ENCODE assay signal across 10 cellular contexts in genomic region chr19:39320948-39321831, GRCh38. TPM values are rescaled to one million over a fixed set of nuclear protein-coding genes. Genes with fewer than 3 reads are reported as not detected.
DNase-seq lines count a peak whose midpoint lies in the region; ATAC-seq, FAIRE-seq and TF ChIP-seq lines count a peak whose summit lies in the region.
"Had no signal": no experiment of that assay in that cellular context is flagged by ENCODE, and none has a peak within 500 bp of the region (broad histone marks: within the 10 kb centered on the region; RNA-seq: fewer than 3 reads in every experiment).

No MANE protein-coding gene starts in this region.

- POLR2A ChIA-PET in A549 (lab: Yijun Ruan, JAX), result interaction anchor here (0.6 to 1.1 kb wide), 6 partner anchors 70 to 1156 kb away, joined by 3 to 5 read pairs (median 3); partner anchors contain the start of gene MED29

- H3K4me3 Mint-ChIP-seq in activated naive CD8-positive, alpha-beta T cell treated with anti-CD3 and anti-CD28 coated beads for 36 hours, result peak overlapping the region; percentile 76
- H3K4me3 Mint-ChIP-seq in naive B cell, result peak overlapping the region; percentile 78 to 92 (median 88)

- no peaks in the 10 kb centered on the region for H3K9me3 Mint-ChIP-seq in activated naive CD8-positive, alpha-beta T cell treated with anti-CD3 and anti-CD28 coated beads for 36 hours
- H3K9me3 Mint-ChIP-seq in naive B cell, result peaks cover 0 to 2% (median 0%) of the 10 kb centered on the region in 7 donors

- TF ChIP-seq POLR2A in A549 (IDR thresholded peaks at IDR 0.05; ENCODE audit: low read length), result no peak

- H3K4me2 ChIP-seq in A549, result peak overlapping the region; percentile 97

- H3K27ac Mint-ChIP-seq in activated naive CD8-positive, alpha-beta T cell treated with anti-CD3 and anti-CD28 coated beads for 36 hours, result peak overlapping the region; percentile 54
- H3K27ac Mint-ChIP-seq in naive B cell, result peak overlapping the region in 5 of 6 donors; percentile 27 to 95 (median 81)

- H3K4me3 ChIP-seq in A549, result peak overlapping the region; percentile 82

- peak; percentile 10 to 14; a peak in 4 of 6 replicates for ATAC-seq in A549
- peak; percentile 25 to 31 for ATAC-seq in naive B cell (ENCODE audit: low read depth in 2 of 2)
- no peak for ATAC-seq in GM19397 (IDR thresholded peaks at IDR 0.05; ENCODE audit: unreplicated experiment)
- no peak for ATAC-seq in GM21390 (IDR thresholded peaks at IDR 0.05; ENCODE audit: unreplicated experiment)
- no peak for ATAC-seq in HG02970 (IDR thresholded peaks at IDR 0.05; ENCODE audit: low FRiP score, unreplicated experiment)

- TF ChIP-seq EP300 in A549 (IDR thresholded peaks at IDR 0.05), result no peak

- H3K4me1 Mint-ChIP-seq in activated naive CD8-positive, alpha-beta T cell treated with anti-CD3 and anti-CD28 coated beads for 36 hours, result peaks cover 12% of the 10 kb centered on the region
- peaks cover 30 to 34% (median 31%) of the 10 kb centered on the region in 3 donors for H3K4me1 Mint-ChIP-seq in naive B cell

- H3K9me3 ChIP-seq in A549, result no peaks in the 10 kb centered on the region

- TF ChIP-seq RAD21 in A549 (conservative IDR thresholded peaks at IDR 0.05 in 1 of 2, IDR thresholded peaks at IDR 0.05 in 1 of 2), result no peak

- peaks cover 3% of the 10 kb centered on the region for H3K36me3 Mint-ChIP-seq in activated naive CD8-positive, alpha-beta T cell treated with anti-CD3 and anti-CD28 coated beads for 36 hours
- H3K36me3 Mint-ChIP-seq in naive B cell, result no peaks in the 10 kb centered on the region

- TF ChIP-seq CTCF in A549 (IDR thresholded peaks at IDR 0.05), result no peak
- TF ChIP-seq CTCF in GM20000 (IDR thresholded peaks at IDR 0.05; ENCODE audit: extremely low read depth, missing control alignments), result no peak

- no peaks in the 10 kb centered on the region for H3K27me3 Mint-ChIP-seq in activated naive CD8-positive, alpha-beta T cell treated with anti-CD3 and anti-CD28 coated beads for 36 hours
- H3K27me3 Mint-ChIP-seq in naive B cell, result no peaks in the 10 kb centered on the region

- FAIRE-seq in A549 (lab: Jason Lieb, UNC), result peak; percentile 59

- peaks cover 8% of the 10 kb centered on the region for H3K4me1 ChIP-seq in A549

- peak overlapping the region; percentile 82 to 89 for H3K27ac ChIP-seq in A549

- WGBS in A549 (ENCODE audit: missing lambda C conversion rate), result 31% methylated on average over 6 of the region's 35 CpGs

- DNase-seq in A549 (ENCODE audit: low read depth in 1 of 2, low spot score in 1 of 2) (no peak), GM20000 (ENCODE audit: low spot score) (peak; percentile 47), naive B cell (no peak)
- no peak for DNase-seq in activated naive CD8-positive, alpha-beta T cell treated with anti-CD3 and anti-CD28 coated beads for 36 hours
- no peak for DNase-seq in activated CD4-positive, CD25-positive, alpha-beta regulatory T cell (lab: John Stamatoyannopoulos, UW)
- DNase-seq: NCI-H1694 treated with DMSO at 0.1 percent for 48 hours had no signal

- CTCF ChIA-PET in A549 (lab: Yijun Ruan, JAX), result no interaction called here

TF ChIP-seq in A549, 52 proteins besides CTCF, POLR2A, EP300 and RAD21:
- TF ChIP-seq MAX (IDR thresholded peaks at IDR 0.05), result no peak
- TF ChIP-seq MAFK (IDR thresholded peaks at IDR 0.05; ENCODE audit: partially characterized antibody), result no peak
- TF ChIP-seq ZFP36 (IDR thresholded peaks at IDR 0.05; ENCODE audit: borderline replicate concordance, partially characterized antibody), result no peak
- TF ChIP-seq USF2 (IDR thresholded peaks at IDR 0.05), result no peak
- no peak for TF ChIP-seq MYC (IDR thresholded peaks at IDR 0.05; ENCODE audit: borderline replicate concordance, low read length)
- no peak for TF ChIP-seq RFX5 (IDR thresholded peaks at IDR 0.05)
- TF ChIP-seq ELK1 (IDR thresholded peaks at IDR 0.05; ENCODE audit: low read depth, low read length), result no peak
- TF ChIP-seq JUNB (IDR thresholded peaks at IDR 0.05), result no peak
- no peak for TF ChIP-seq E2F6 (IDR thresholded peaks at IDR 0.05; ENCODE audit: borderline replicate concordance, low read depth)
- no peak for TF ChIP-seq CHD2 (IDR thresholded peaks at IDR 0.05; ENCODE audit: low read length, partially characterized antibody)
- no peak for TF ChIP-seq NPAS2 (CRISPR knock-in tag; IDR thresholded peaks at IDR 0.05; ENCODE audit: borderline replicate concordance)
TF ChIP-seq in A549: peak in this region for 0.

RNA-seq across cellular contexts. Expression of gene LRFN1, which starts 0.5 kb away (rescaled TPM):
- polyA plus RNA-seq in A549 (2011; rRNA removed) (1.1 and 1.6 TPM in 2 replicates), A549 (2017; fragmentation: RNase III; extraction: RNeasy Plus Mini Kit Qiagen cat#74134 plus additional on column Dnase treatment) (7.9 to 9.1 TPM (median 8.7 TPM) in 3 replicates), naive B cell (ENCODE audit: low read depth in 6 of 6) (1 to 10 TPM in 5 of 6 donors, not detected in 1; 1.0 to 2.2 (median 1.6) TPM)
- polyA plus RNA-seq in A549 (2012; cell fraction: cytosol; rRNA removed), result 7.2 and 11.0 TPM in 2 replicates
- 12.3 and 15.7 TPM in 2 replicates for polyA plus RNA-seq in A549 (2012; cell fraction: nucleus; rRNA removed)
- polyA minus RNA-seq in A549 (2011; rRNA and poly(A)+ RNA removed), result 1.2 and 2.0 TPM in 2 replicates
- total RNA-seq in activated naive CD8-positive, alpha-beta T cell treated with anti-CD3 and anti-CD28 coated beads for 36 hours, result 1 to 10 TPM; 4.6 to 5.1 TPM

RNA-seq across cellular contexts. Expression of gene GMFG, which starts 14.7 kb away (rescaled TPM):
- polyA plus RNA-seq in A549 (2011; rRNA removed), result 0.37 TPM in 1 of 2 replicates, not detected in the other
- polyA plus RNA-seq in A549 (2012; cell fraction: cytosol; rRNA removed), result 0.08 and 0.12 TPM in 2 replicates
- not detected in 2 replicates for polyA plus RNA-seq in A549 (2012; cell fraction: nucleus; rRNA removed)
- polyA plus RNA-seq in A549 (2017; fragmentation: RNase III; extraction: RNeasy Plus Mini Kit Qiagen cat#74134 plus additional on column Dnase treatment), result 0.47 TPM in 1 of 3 replicates, not detected in the others
- not detected in 2 replicates for polyA minus RNA-seq in A549 (2011; rRNA and poly(A)+ RNA removed)
- total RNA-seq in activated naive CD8-positive, alpha-beta T cell treated with anti-CD3 and anti-CD28 coated beads for 36 hours, result 100 to 1,000 TPM; 232 to 240 TPM
- 1,000 to 10,000 TPM in 1 of 6 donors, 100 to 1,000 TPM in 5; 750 to 1,029 (median 856) TPM for polyA plus RNA-seq in naive B cell (ENCODE audit: low read depth in 6 of 6)

RNA-seq across cellular contexts. Expression of gene SAMD4B, which starts 21.0 kb away (rescaled TPM):
- polyA plus RNA-seq in A549 (2011; rRNA removed), result 82.1 and 101 TPM in 2 replicates
- 180 and 241 TPM in 2 replicates for polyA plus RNA-seq in A549 (2012; cell fraction: cytosol; rRNA removed)
- polyA plus RNA-seq in A549 (2012; cell fraction: nucleus; rRNA removed), result 350 and 382 TPM in 2 replicates
- 113 to 118 TPM (median 116 TPM) in 3 replicates for polyA plus RNA-seq in A549 (2017; fragmentation: RNase III; extraction: RNeasy Plus Mini Kit Qiagen cat#74134 plus additional on column Dnase treatment)
- 102 and 120 TPM in 2 replicates for polyA minus RNA-seq in A549 (2011; rRNA and poly(A)+ RNA removed)
- 10 to 100 TPM; 36.2 to 36.5 TPM for total RNA-seq in activated naive CD8-positive, alpha-beta T cell treated with anti-CD3 and anti-CD28 coated beads for 36 hours
- polyA plus RNA-seq in naive B cell (ENCODE audit: low read depth in 6 of 6), result 10 to 100 TPM in 3 of 6 donors, 1 to 10 TPM in 3; 6.2 to 20.5 (median 9.7) TPM

RNA-seq across cellular contexts. Expression of gene IFNL1, which starts 25.0 kb away (rescaled TPM):
- polyA plus RNA-seq in A549 (2011; rRNA removed) (not detected in 2 replicates), A549 (2017; fragmentation: RNase III; extraction: RNeasy Plus Mini Kit Qiagen cat#74134 plus additional on column Dnase treatment) (not detected in 3 replicates), naive B cell (ENCODE audit: low read depth in 6 of 6) (not detected)
- not detected in 2 replicates for polyA plus RNA-seq in A549 (2012; cell fraction: cytosol; rRNA removed)
- not detected in 2 replicates for polyA plus RNA-seq in A549 (2012; cell fraction: nucleus; rRNA removed)
- polyA minus RNA-seq in A549 (2011; rRNA and poly(A)+ RNA removed), result not detected in 2 replicates
- total RNA-seq in activated naive CD8-positive, alpha-beta T cell treated with anti-CD3 and anti-CD28 coated beads for 36 hours, result not detected
- total RNA-seq: pulmonary artery endothelial cell had no signal

RNA-seq across cellular contexts. Expression of gene IFNL2, which starts 53.0 kb away (rescaled TPM):
- polyA plus RNA-seq in A549 (2011; rRNA removed), result not detected in 2 replicates
- 0.12 TPM in 1 of 2 replicates, not detected in the other for polyA plus RNA-seq in A549 (2012; cell fraction: cytosol; rRNA removed)
- 0.14 TPM in 1 of 2 replicates, not detected in the other for polyA plus RNA-seq in A549 (2012; cell fraction: nucleus; rRNA removed)
- not detected in 3 replicates for polyA plus RNA-seq in A549 (2017; fragmentation: RNase III; extraction: RNeasy Plus Mini Kit Qiagen cat#74134 plus additional on column Dnase treatment)
- polyA minus RNA-seq in A549 (2011; rRNA and poly(A)+ RNA removed), result not detected in 2 replicates
- total RNA-seq in activated naive CD8-positive, alpha-beta T cell treated with anti-CD3 and anti-CD28 coated beads for 36 hours, result not detected
- not detected for polyA plus RNA-seq in naive B cell (ENCODE audit: low read depth in 6 of 6)
- total RNA-seq: pulmonary artery endothelial cell had no signal

Comparison
In these comparisons a context has a peak if more than half of its experiments do, and no peak if none do; other contexts are left out.
1. ATAC-seq: peak in A549 (2 of 2) and naive B cell (2 of 2); none in GM19397 (single experiment), GM21390 (single experiment) and HG02970 (single experiment).
2. RNA of gene GMFG, which starts 14.7 kb away (polyA plus RNA-seq): 750 to 1,029 TPM in naive B cell; 0.08 to 0.47 TPM in A549; every median in the first group is over 100 times any median in the second.